In the genomic region with DNA sequence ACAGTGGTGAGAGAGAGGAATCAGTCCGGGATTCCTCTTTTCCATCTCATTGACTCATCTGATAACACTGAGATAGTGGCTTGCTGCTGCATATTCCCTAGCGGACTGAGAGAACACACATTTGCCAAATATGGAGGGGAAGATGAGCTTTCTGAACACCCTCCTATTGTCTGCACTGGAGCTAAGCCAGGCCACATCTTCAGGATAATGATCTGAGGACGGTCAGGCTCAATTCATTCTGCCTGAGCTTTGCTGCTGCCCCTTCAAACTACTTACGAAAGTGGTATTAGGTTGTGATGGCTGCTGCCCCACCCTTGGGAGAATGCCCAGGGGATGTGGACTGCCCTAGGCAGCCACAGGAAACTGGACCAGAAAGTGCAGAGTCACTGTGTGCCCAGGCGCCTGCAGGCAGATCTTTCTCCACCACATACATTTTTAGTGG, we compare ENCODE assay signal across 14 cellular contexts. TPM values are rescaled to one million over a fixed set of nuclear protein-coding genes. Genes with fewer than 3 reads are reported as not detected.
A peak's percentile ranks its signal among the peaks of the same experiment; 100 is the strongest.
DNase-seq lines count a peak whose midpoint lies in the region; ATAC-seq, FAIRE-seq and TF ChIP-seq lines count a peak whose summit lies in the region.
"Had no signal": no experiment of that assay in that cellular context is flagged by ENCODE, and none has a peak within 500 bp of the region (broad histone marks: within the 10 kb centered on the region; RNA-seq: fewer than 3 reads in every experiment).

No MANE protein-coding gene starts in this region.

- H3K36me3 ChIP-seq in MG63 (no peaks in the 10 kb centered on the region), right lobe of liver (no peaks in the 10 kb centered on the region), H7 (replicated peaks; ENCODE audit: control insufficient read depth, insufficient read depth, low read length) (no peaks in the 10 kb centered on the region)
- H3K36me3 ChIP-seq: esophagus muscularis mucosa, uterus had no signal

- FAIRE-seq in A549 (lab: Jason Lieb, UNC): no peak

- no peak overlapping the region for H3K4me3 ChIP-seq in A549
- H3K4me3 ChIP-seq in MG63: no peak overlapping the region
- H3K4me3 ChIP-seq in right lobe of liver: no peak overlapping the region
- no peak overlapping the region for H3K4me3 ChIP-seq in H7 (ENCODE audit: insufficient read depth, low read depth, low read length)
- H3K4me3 ChIP-seq: esophagus muscularis mucosa, uterus had no signal

- TF ChIP-seq RAD21 in A549 (conservative IDR thresholded peaks at IDR 0.05 in 1 of 2, IDR thresholded peaks at IDR 0.05 in 1 of 2): no peak

- CTCF ChIA-PET in A549 (lab: Yijun Ruan, JAX): no interaction called here

- H3K9me3 ChIP-seq in A549 (no peaks in the 10 kb centered on the region), MG63 (no peaks in the 10 kb centered on the region), right lobe of liver (no peaks in the 10 kb centered on the region)
- H3K9me3 ChIP-seq: uterus had no signal

- POLR2A ChIA-PET in A549 (lab: Yijun Ruan, JAX): no interaction called here

- intact Hi-C loops in right lobe of liver (cut with DNase I): no loop called here

- ATAC-seq in A549: peak in 1 of 2 experiments; percentile 78; a peak in 4 of 6 replicates
- ATAC-seq in right lobe of liver: peak; percentile 30 to 39 (median 34)
- ATAC-seq in HG02884 (IDR thresholded peaks at IDR 0.05; ENCODE audit: unreplicated experiment): no peak

- peak overlapping the region; percentile 25; the same call in 1 of the 3 replicates for H3K4me2 ChIP-seq in A549

- H3K27ac ChIP-seq in A549 (peak overlapping the region; percentile 34 to 74; a peak in 5 of 6 replicates), right lobe of liver (no peak overlapping the region)
- H3K27ac ChIP-seq: esophagus muscularis mucosa had no signal

- no peak for TF ChIP-seq POLR2A in A549 (IDR thresholded peaks at IDR 0.05; ENCODE audit: low read length)
- TF ChIP-seq POLR2A in right lobe of liver (IDR thresholded peaks at IDR 0.05): no peak

- DNase-seq in A549 (ENCODE audit: low read depth in 1 of 2, low spot score in 1 of 2) (peak; percentile 2 to 49), MG63 (peak; percentile 61), astrocyte of the hippocampus (ENCODE audit: low read depth, low spot score) (peak; percentile 19), right lobe of liver (no peak), amygdala (lab: John Stamatoyannopoulos, UW) (no peak), NCI-H510A treated with DMSO at 0.1 percent for 48 hours (lab: John Stamatoyannopoulos, UW) (no peak), H7 (no peak)
- DNase-seq: activated CD8-positive, alpha-beta memory T cell treated with anti-CD3 and anti-CD28 coated beads, Interleukin-2, amount 50 U/mL, for 4 hours; GOT3; NK-92 treated with Interleukin-12 subunit alpha and Interleukin-12 subunit beta, amount 100 ng/mL, for 24 hours; T-helper 2 cell; uterus had no signal

- TF ChIP-seq EP300 in A549 (IDR thresholded peaks at IDR 0.05): no peak

- H3K27me3 ChIP-seq in MG63 (no peaks in the 10 kb centered on the region), right lobe of liver (no peaks in the 10 kb centered on the region), H7 (ENCODE audit: control insufficient read depth, insufficient read depth, low read length) (no peaks in the 10 kb centered on the region)
- H3K27me3 ChIP-seq: esophagus muscularis mucosa, uterus had no signal

- no peak for TF ChIP-seq CTCF in A549 (IDR thresholded peaks at IDR 0.05)
- no peak for TF ChIP-seq CTCF in right lobe of liver (IDR thresholded peaks at IDR 0.05)

- 76% methylated on average over 4 of the region's 5 CpGs for WGBS in A549 (ENCODE audit: missing lambda C conversion rate)
- WGBS in right lobe of liver (ENCODE audit: insufficient coverage, low coverage, low lambda C conversion rate, missing lambda C conversion rate): 90% methylated on average over 2 of the region's 5 CpGs

- H3K4me1 ChIP-seq in A549 (peaks cover 11% of the 10 kb centered on the region), right lobe of liver (peaks cover 0 to 14% (median 6%) of the 10 kb centered on the region in 4 donors)
- H3K4me1 ChIP-seq: uterus had no signal

TF ChIP-seq in A549, 52 proteins besides CTCF, POLR2A, EP300 and RAD21:
- TF ChIP-seq MAFK (IDR thresholded peaks at IDR 0.05; ENCODE audit: partially characterized antibody) (peak; percentile 73), PHF8 (IDR thresholded peaks at IDR 0.05; ENCODE audit: borderline replicate concordance, low read depth) (no peak)

RNA-seq across cellular contexts. Expression of gene PDE7B, which starts 39.4 kb away (rescaled TPM):
- polyA plus RNA-seq in A549 (2011; rRNA removed): 13.8 and 15.7 TPM in 2 replicates
- polyA plus RNA-seq in A549 (2012; cell fraction: cytosol; rRNA removed): 5.6 and 6.4 TPM in 2 replicates
- polyA plus RNA-seq in A549 (2012; cell fraction: nucleus; rRNA removed): 6.3 and 7.2 TPM in 2 replicates
- polyA plus RNA-seq in A549 (2017; fragmentation: RNase III; extraction: RNeasy Plus Mini Kit Qiagen cat#74134 plus additional on column Dnase treatment): 4.7 to 6.6 TPM (median 6.3 TPM) in 3 replicates
- 22.6 and 28.1 TPM in 2 replicates for polyA minus RNA-seq in A549 (2011; rRNA and poly(A)+ RNA removed)
- total RNA-seq in MG63 (2014; rRNA removed; shearing (Covaris generic); ENCODE audit: low replicate concordance): 1.8 and 4.0 TPM in 2 replicates
- 1 to 10 TPM; 1.1 to 5.1 (median 1.9) TPM for total RNA-seq in right lobe of liver
- not detected in 2 replicates for total RNA-seq in H7 (2014; rRNA removed; shearing (Covaris generic))

Comparison
In these comparisons a context has a peak if more than half of its experiments do, and no peak if none do; other contexts are left out.
1. DNase-seq: peak in A549 (2 of 2), MG63 (single experiment) and astrocyte of the hippocampus (single experiment); none in right lobe of liver (0 of 3), amygdala (0 of 56), NCI-H510A treated with DMSO at 0.1 percent for 48 hours (single experiment) and H7 (single experiment).
2. H3K27ac ChIP-seq: peak in A549 (2 of 2); none in right lobe of liver (0 of 3).